7 cellular contexts compared by ENCODE assay signal in the genomic region with DNA sequence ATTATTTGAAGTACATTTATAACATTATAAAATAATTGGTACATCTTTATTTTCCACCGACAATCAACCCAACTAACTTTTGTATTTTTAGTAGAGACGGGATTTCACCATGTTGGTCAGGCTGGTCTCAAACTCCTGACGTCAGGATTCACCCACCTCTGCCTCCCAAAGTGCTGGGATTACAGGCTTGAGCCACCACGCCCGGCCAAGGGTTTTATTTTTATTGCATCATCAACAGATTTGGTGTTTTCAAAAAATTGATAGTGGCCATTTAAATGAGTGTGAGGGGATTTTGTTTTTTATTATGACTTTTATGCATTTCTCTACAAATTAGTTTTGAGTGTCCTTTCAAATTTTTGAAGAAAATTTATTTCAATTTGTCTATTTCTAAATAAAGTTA.
"Had no signal": no experiment of that assay in that cellular context is flagged by ENCODE, and none has a peak within 500 bp of the region (broad histone marks: within the 10 kb centered on the region; RNA-seq: fewer than 3 reads in every experiment).

No MANE protein-coding gene starts in this region.

- ATAC-seq: GM12878 had no signal

- DNase-seq: GDM1, GF-D8 had no signal

- H3K4me3 ChIP-seq: GM12878 had no signal

- FAIRE-seq: GM12878, GM12891, GM12892, GM18507, GM19239 had no signal
